In genomic region chr6:125155344-125155743, GRCh38 we compare ENCODE assay signal across 16 cellular contexts. TPM values are rescaled to one million over a fixed set of nuclear protein-coding genes. Genes with fewer than 3 reads are reported as not detected.
A peak's percentile ranks its signal among the peaks of the same experiment; 100 is the strongest.
DNase-seq lines count a peak whose midpoint lies in the region; ATAC-seq and TF ChIP-seq lines count a peak whose summit lies in the region.
"Had no signal": no experiment of that assay in that cellular context is flagged by ENCODE, and none has a peak within 500 bp of the region (broad histone marks: within the 10 kb centered on the region; RNA-seq: fewer than 3 reads in every experiment).

No MANE protein-coding gene starts in this region.

- WGBS in esophagus squamous epithelium, 2 donors = 61 to 84% methylated on average over 2 of the region's 2 CpGs

- no peak overlapping the region for H3K27ac ChIP-seq in CD4-positive, alpha-beta memory T cell (ENCODE audit: low read depth, low read length)
- H3K27ac ChIP-seq in esophagus squamous epithelium = peak overlapping the region in 3 of 4 donors; percentile 94 to 96 (median 94)
- H3K27ac ChIP-seq: SK-N-MC had no signal

- H3K27ac Mint-ChIP-seq in CD4-positive, alpha-beta memory T cell = no peak overlapping the region
- no peak overlapping the region for H3K27ac Mint-ChIP-seq in WTC11
- H3K27ac Mint-ChIP-seq: memory B cell had no signal

- POLR2A ChIA-PET in CD4-positive, alpha-beta memory T cell (lab: Charles Lee; ENCODE audit: partially characterized antibody) = no interaction called here
- POLR2A ChIA-PET in WTC11 (lab: Charles Lee) = no interaction called here

- H3K36me3 Mint-ChIP-seq in CD4-positive, alpha-beta memory T cell = no peaks in the 10 kb centered on the region
- no peaks in the 10 kb centered on the region; the same call in 1 of the 2 replicates for H3K36me3 Mint-ChIP-seq in WTC11
- H3K36me3 Mint-ChIP-seq: memory B cell had no signal

- peaks cover 0 to 2% (median 0%) of the 10 kb centered on the region in 8 donors for H3K9me3 Mint-ChIP-seq in CD4-positive, alpha-beta memory T cell
- H3K9me3 Mint-ChIP-seq in WTC11 = peaks cover 7% of the 10 kb centered on the region

- no peak for TF ChIP-seq POLR2A in esophagus squamous epithelium (IDR thresholded peaks at IDR 0.05)

- CTCF ChIA-PET in CD4-positive, alpha-beta memory T cell (lab: Charles Lee; ENCODE audit: partially characterized antibody) = interaction anchor here (1.3 to 1.8 kb wide), 2 partner anchors 31 to 161 kb away, joined by 3 to 4 read pairs; no protein-coding TSS in a partner anchor
- CTCF ChIA-PET in WTC11 (lab: Charles Lee) = no interaction called here

- no peak for TF ChIP-seq CTCF in WTC11 (IDR thresholded peaks at IDR 0.05)
- TF ChIP-seq CTCF in esophagus squamous epithelium (IDR thresholded peaks at IDR 0.05) = no peak
- TF ChIP-seq CTCF in retinal pigment epithelial cell (conservative IDR thresholded peaks at IDR 0.05; ENCODE audit: low read depth, low read length) = no peak

- no peak for ATAC-seq in WTC11

- H3K4me3 Mint-ChIP-seq in CD4-positive, alpha-beta memory T cell = peak overlapping the region in 5 of 8 donors; percentile 8 to 85 (median 71)
- peak overlapping the region; percentile 83 for H3K4me3 Mint-ChIP-seq in WTC11

- H3K27me3 ChIP-seq in CD4-positive, alpha-beta memory T cell (ENCODE audit: insufficient read depth, low read length) = peaks cover 3% of the 10 kb centered on the region
- H3K27me3 ChIP-seq in esophagus squamous epithelium = peaks cover 0 to 4% (median 0%) of the 10 kb centered on the region in 4 donors

- no peak overlapping the region for H3K4me3 ChIP-seq in CD4-positive, alpha-beta memory T cell (ENCODE audit: low read length in 2 of 2)
- H3K4me3 ChIP-seq in esophagus squamous epithelium (peak overlapping the region; percentile 69 to 76 (median 74)), retinal pigment epithelial cell (ENCODE audit: low read length) (peak overlapping the region; percentile 92)
- H3K4me3 ChIP-seq: SK-N-MC had no signal

- in situ Hi-C loops in KBM-7 (cut with MboI; ENCODE audit: low pct_unique_long_range_greater_than_20kb, low sequenced_read_pairs) = no loop called here

- H3K4me1 Mint-ChIP-seq in CD4-positive, alpha-beta memory T cell = peaks cover 0 to 9% (median 7%) of the 10 kb centered on the region in 4 donors
- H3K4me1 Mint-ChIP-seq in WTC11 = peaks cover 19% of the 10 kb centered on the region

- H3K4me1 ChIP-seq in CD4-positive, alpha-beta memory T cell (ENCODE audit: insufficient read depth, low read length) = peaks cover 11% of the 10 kb centered on the region
- peaks cover 0 to 50% (median 3%) of the 10 kb centered on the region in 3 donors for H3K4me1 ChIP-seq in esophagus squamous epithelium

- H3K9me3 ChIP-seq in CD4-positive, alpha-beta memory T cell (ENCODE audit: control insufficient read depth in 1 of 2, low read length in 2 of 2) = no peaks in the 10 kb centered on the region
- no peaks in the 10 kb centered on the region for H3K9me3 ChIP-seq in esophagus squamous epithelium

- no peaks in the 10 kb centered on the region for H3K36me3 ChIP-seq in CD4-positive, alpha-beta memory T cell (ENCODE audit: insufficient read depth, low read length)
- peaks cover 0 to 16% (median 0%) of the 10 kb centered on the region in 3 donors for H3K36me3 ChIP-seq in esophagus squamous epithelium

- DNase-seq in CD4-positive, alpha-beta memory T cell = no peak
- no peak for DNase-seq in WTC11 (ENCODE audit: low spot score)
- DNase-seq in esophagus squamous epithelium (lab: John Stamatoyannopoulos, UW) = no peak
- no peak for DNase-seq in retinal pigment epithelial cell (ENCODE audit: low read depth)
- no peak for DNase-seq in DMS 273 (lab: John Stamatoyannopoulos, UW; ENCODE audit: unreplicated experiment)
- DNase-seq in AML-193 (lab: John Stamatoyannopoulos, UW) = no peak
- no peak for DNase-seq in epidermal melanocyte (ENCODE audit: insufficient read length, low spot score)
- no peak for DNase-seq in KBM-7
- DNase-seq: activated gamma-delta T cell treated with Interleukin-2 at 50 U/mL for 16 hours, GF-D8, glutamatergic neuron, NCI-H1417 treated with DMSO at 0.1 percent for 48 hours, NCI-H2171, T-helper 9 cell had no signal

- peaks cover 9 to 25% of the 10 kb centered on the region in 2 donors for H3K27me3 Mint-ChIP-seq in CD4-positive, alpha-beta memory T cell
- H3K27me3 Mint-ChIP-seq in WTC11 (ENCODE audit: low read depth) = peaks cover 44% of the 10 kb centered on the region

- intact Hi-C loops in CD4-positive, alpha-beta memory T cell (cut with micrococcal nuclease) = loop anchor here (2.0 kb wide), 1 partner anchor 615 kb away; no protein-coding TSS in a partner anchor
- intact Hi-C loops in esophagus squamous epithelium (cut with DNase I) = loop anchor here (10.0 kb wide), 1 partner anchor 139 kb away; no protein-coding TSS in a partner anchor

TF ChIP-seq in WTC11, 78 proteins besides CTCF, POLR2A, EP300 and RAD21 (continues in another document):
- no peak for TF ChIP-seq MXD4 (CRISPR knock-in tag; IDR thresholded peaks at IDR 0.05; ENCODE audit: borderline replicate concordance)
- no peak for TF ChIP-seq USF1 (CRISPR knock-in tag; IDR thresholded peaks at IDR 0.05)
- TF ChIP-seq IRF2 (CRISPR knock-in tag; IDR thresholded peaks at IDR 0.05; ENCODE audit: borderline replicate concordance, low read depth) = no peak
- no peak for TF ChIP-seq NR2C2 (CRISPR knock-in tag; IDR thresholded peaks at IDR 0.05)
- no peak for TF ChIP-seq EMX1 (CRISPR knock-in tag; IDR thresholded peaks at IDR 0.05)
- TF ChIP-seq ZMAT4 (CRISPR knock-in tag; IDR thresholded peaks at IDR 0.05) = no peak
- no peak for TF ChIP-seq GTF2I (CRISPR knock-in tag; conservative IDR thresholded peaks at IDR 0.05)
- no peak for TF ChIP-seq ATF6 (CRISPR knock-in tag; IDR thresholded peaks at IDR 0.05)
- no peak for TF ChIP-seq ZSCAN18 (CRISPR knock-in tag; IDR thresholded peaks at IDR 0.05)
- no peak for TF ChIP-seq ZNF121 (CRISPR knock-in tag; IDR thresholded peaks at IDR 0.05)
- TF ChIP-seq RORB (CRISPR knock-in tag; IDR thresholded peaks at IDR 0.05) = no peak
- no peak for TF ChIP-seq SMAD4 (CRISPR knock-in tag; IDR thresholded peaks at IDR 0.05)
- no peak for TF ChIP-seq CDX4 (CRISPR knock-in tag; IDR thresholded peaks at IDR 0.05; ENCODE audit: borderline replicate concordance)

RNA-seq across cellular contexts. Expression of gene TPD52L1, which starts 1.8 kb away (rescaled TPM):
- under 1 TPM; 0.33 to 0.35 TPM for total RNA-seq in CD4-positive, alpha-beta memory T cell
- polyA plus RNA-seq in CD4-positive, alpha-beta memory T cell = under 1 TPM in 1 of 2 donors, not detected in 1; 0.62 TPM
- total RNA-seq in WTC11 (2021) (12.4 to 17.7 TPM (median 15.0 TPM) in 3 replicates), esophagus squamous epithelium (100 to 1,000 TPM; 202 to 409 (median 275) TPM)

Comparison
In these comparisons a context has a peak if more than half of its experiments do, and no peak if none do; other contexts are left out.
1. H3K4me3 ChIP-seq: peak in esophagus squamous epithelium (4 of 4) and retinal pigment epithelial cell (single experiment); none in CD4-positive, alpha-beta memory T cell (0 of 2).
2. RNA of gene TPD52L1, which starts 1.8 kb away (total RNA-seq): 202 to 409 TPM in esophagus squamous epithelium; 12.4 to 17.7 TPM in WTC11 and 0.33 to 0.35 TPM in CD4-positive, alpha-beta memory T cell; every median in the first group is over 10 times any median in the second.